ENCODE assay signal across 1 cellular context in the genomic region with DNA sequence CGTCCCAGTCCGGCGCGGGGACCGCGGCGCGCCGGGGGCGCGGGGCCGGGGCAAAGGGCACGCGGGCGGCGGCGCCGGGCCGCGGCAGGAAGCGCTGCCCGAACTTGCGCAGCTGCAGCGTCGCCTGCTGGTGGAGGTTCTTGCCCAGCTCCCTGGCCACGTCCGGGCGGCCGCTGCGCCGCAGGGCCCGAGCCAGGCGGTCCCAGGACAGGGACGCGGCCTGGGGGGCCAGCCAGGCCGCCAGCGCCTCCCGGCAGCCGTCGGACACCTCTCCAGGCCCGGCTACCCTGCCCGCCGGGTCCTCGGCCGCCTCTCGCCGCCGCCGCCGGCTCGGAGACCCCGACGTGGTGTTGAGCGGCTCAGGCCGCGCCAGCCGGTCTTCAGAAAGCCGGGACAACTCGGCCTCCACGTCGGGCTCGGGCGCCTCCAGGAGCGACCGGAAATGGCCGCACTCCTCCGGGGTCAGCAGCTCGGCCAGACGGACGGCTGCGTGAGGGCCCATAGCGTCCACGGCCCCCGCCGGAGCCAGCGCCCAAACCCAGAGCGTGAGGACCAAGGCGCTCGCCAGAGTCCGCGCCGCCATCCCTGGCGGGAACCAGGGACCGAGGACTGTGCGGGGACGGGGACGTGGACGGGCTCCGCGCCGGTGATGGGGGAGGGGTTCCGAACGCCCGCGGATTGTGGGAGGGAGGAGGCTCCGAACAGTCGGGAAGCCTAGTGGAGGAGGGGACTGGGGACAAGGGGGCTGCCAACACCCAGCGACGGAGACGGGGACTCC.
TF ChIP-seq lines count a peak whose summit lies in the region.

No MANE protein-coding gene starts in this region.

TF ChIP-seq in H1, 55 proteins besides CTCF, POLR2A, EP300 and RAD21 (continued from another document):
- peak; percentile 19 for TF ChIP-seq TAF7 (optimal IDR thresholded peaks at IDR 0.05; ENCODE audit: borderline replicate concordance, low read depth, low read length)
TF ChIP-seq in H1: peak in this region for 9.
